Comparison of ENCODE assay signal across 3 cellular contexts in the genomic region with DNA sequence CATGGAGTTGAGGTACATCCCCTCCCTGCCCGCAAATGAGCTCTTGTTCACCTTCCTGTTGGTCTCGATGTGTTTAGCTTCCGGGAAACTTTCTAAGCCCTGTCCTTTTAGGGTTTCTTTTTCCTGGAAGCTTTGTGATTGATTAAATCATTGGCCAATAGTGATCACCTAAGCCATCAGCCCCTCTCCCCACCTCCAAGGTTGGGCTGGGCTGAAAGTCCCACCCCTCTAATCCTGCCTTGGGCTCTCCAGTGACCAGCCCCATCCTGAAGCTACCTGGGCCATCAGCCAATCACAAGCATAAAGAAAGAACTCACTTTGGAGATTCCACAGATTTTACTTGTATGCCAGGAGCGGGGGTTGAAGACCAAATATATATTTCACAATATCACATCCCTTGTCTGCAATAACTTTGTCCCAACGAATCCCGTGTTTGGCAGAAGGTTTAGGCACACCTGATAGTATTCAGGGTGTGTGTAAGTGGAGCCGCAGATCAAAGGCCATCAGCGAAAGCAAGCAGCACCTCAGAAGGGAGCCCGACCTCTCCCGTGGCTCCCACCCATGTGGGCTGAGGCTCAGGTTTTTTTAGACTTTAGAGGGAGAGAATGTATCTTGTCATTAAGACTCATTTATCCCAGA.
A peak's percentile ranks its signal among the peaks of the same experiment; 100 is the strongest.
TF ChIP-seq lines count a peak whose summit lies in the region.

No MANE protein-coding gene starts in this region.

TF ChIP-seq in A549, 52 proteins besides CTCF, POLR2A, EP300 and RAD21:
- TF ChIP-seq, protein P1, sequence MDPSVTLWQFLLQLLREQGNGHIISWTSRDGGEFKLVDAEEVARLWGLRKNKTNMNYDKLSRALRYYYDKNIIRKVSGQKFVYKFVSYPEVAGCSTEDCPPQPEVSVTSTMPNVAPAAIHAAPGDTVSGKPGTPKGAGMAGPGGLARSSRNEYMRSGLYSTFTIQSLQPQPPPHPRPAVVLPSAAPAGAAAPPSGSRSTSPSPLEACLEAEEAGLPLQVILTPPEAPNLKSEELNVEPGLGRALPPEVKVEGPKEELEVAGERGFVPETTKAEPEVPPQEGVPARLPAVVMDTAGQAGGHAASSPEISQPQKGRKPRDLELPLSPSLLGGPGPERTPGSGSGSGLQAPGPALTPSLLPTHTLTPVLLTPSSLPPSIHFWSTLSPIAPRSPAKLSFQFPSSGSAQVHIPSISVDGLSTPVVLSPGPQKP (IDR thresholded peaks at IDR 0.05; ENCODE audit: low read depth, low read length) = no peak
- TF ChIP-seq, protein P2, sequence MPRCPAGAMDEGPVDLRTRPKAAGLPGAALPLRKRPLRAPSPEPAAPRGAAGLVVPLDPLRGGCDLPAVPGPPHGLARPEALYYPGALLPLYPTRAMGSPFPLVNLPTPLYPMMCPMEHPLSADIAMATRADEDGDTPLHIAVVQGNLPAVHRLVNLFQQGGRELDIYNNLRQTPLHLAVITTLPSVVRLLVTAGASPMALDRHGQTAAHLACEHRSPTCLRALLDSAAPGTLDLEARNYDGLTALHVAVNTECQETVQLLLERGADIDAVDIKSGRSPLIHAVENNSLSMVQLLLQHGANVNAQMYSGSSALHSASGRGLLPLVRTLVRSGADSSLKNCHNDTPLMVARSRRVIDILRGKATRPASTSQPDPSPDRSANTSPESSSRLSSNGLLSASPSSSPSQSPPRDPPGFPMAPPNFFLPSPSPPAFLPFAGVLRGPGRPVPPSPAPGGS (IDR thresholded peaks at IDR 0.05) = no peak
- no peak for TF ChIP-seq CBX8 (IDR thresholded peaks at IDR 0.05)
- TF ChIP-seq RNF2 (IDR thresholded peaks at IDR 0.05; ENCODE audit: borderline replicate concordance, low read depth) = no peak
- TF ChIP-seq POLR2AphosphoS2 (conservative IDR thresholded peaks at IDR 0.05; ENCODE audit: low read length) = no peak

TF ChIP-seq in GM23338, 12 proteins besides CTCF, POLR2A, EP300 and RAD21:
- TF ChIP-seq, protein P3, sequence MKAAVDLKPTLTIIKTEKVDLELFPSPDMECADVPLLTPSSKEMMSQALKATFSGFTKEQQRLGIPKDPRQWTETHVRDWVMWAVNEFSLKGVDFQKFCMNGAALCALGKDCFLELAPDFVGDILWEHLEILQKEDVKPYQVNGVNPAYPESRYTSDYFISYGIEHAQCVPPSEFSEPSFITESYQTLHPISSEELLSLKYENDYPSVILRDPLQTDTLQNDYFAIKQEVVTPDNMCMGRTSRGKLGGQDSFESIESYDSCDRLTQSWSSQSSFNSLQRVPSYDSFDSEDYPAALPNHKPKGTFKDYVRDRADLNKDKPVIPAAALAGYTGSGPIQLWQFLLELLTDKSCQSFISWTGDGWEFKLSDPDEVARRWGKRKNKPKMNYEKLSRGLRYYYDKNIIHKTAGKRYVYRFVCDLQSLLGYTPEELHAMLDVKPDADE (IDR thresholded peaks at IDR 0.05) = no peak
- TF ChIP-seq EZH2phosphoT487 (IDR thresholded peaks at IDR 0.05; ENCODE audit: unreplicated experiment) (no peak), JUNB (IDR thresholded peaks at IDR 0.05; ENCODE audit: unreplicated experiment) (no peak), STAT1 (IDR thresholded peaks at IDR 0.05; ENCODE audit: unreplicated experiment) (no peak), NANOG (IDR thresholded peaks at IDR 0.05; ENCODE audit: borderline replicate concordance) (no peak), POLR2AphosphoS5 (IDR thresholded peaks at IDR 0.05; ENCODE audit: low read depth) (no peak)
- TF ChIP-seq, protein P4, sequence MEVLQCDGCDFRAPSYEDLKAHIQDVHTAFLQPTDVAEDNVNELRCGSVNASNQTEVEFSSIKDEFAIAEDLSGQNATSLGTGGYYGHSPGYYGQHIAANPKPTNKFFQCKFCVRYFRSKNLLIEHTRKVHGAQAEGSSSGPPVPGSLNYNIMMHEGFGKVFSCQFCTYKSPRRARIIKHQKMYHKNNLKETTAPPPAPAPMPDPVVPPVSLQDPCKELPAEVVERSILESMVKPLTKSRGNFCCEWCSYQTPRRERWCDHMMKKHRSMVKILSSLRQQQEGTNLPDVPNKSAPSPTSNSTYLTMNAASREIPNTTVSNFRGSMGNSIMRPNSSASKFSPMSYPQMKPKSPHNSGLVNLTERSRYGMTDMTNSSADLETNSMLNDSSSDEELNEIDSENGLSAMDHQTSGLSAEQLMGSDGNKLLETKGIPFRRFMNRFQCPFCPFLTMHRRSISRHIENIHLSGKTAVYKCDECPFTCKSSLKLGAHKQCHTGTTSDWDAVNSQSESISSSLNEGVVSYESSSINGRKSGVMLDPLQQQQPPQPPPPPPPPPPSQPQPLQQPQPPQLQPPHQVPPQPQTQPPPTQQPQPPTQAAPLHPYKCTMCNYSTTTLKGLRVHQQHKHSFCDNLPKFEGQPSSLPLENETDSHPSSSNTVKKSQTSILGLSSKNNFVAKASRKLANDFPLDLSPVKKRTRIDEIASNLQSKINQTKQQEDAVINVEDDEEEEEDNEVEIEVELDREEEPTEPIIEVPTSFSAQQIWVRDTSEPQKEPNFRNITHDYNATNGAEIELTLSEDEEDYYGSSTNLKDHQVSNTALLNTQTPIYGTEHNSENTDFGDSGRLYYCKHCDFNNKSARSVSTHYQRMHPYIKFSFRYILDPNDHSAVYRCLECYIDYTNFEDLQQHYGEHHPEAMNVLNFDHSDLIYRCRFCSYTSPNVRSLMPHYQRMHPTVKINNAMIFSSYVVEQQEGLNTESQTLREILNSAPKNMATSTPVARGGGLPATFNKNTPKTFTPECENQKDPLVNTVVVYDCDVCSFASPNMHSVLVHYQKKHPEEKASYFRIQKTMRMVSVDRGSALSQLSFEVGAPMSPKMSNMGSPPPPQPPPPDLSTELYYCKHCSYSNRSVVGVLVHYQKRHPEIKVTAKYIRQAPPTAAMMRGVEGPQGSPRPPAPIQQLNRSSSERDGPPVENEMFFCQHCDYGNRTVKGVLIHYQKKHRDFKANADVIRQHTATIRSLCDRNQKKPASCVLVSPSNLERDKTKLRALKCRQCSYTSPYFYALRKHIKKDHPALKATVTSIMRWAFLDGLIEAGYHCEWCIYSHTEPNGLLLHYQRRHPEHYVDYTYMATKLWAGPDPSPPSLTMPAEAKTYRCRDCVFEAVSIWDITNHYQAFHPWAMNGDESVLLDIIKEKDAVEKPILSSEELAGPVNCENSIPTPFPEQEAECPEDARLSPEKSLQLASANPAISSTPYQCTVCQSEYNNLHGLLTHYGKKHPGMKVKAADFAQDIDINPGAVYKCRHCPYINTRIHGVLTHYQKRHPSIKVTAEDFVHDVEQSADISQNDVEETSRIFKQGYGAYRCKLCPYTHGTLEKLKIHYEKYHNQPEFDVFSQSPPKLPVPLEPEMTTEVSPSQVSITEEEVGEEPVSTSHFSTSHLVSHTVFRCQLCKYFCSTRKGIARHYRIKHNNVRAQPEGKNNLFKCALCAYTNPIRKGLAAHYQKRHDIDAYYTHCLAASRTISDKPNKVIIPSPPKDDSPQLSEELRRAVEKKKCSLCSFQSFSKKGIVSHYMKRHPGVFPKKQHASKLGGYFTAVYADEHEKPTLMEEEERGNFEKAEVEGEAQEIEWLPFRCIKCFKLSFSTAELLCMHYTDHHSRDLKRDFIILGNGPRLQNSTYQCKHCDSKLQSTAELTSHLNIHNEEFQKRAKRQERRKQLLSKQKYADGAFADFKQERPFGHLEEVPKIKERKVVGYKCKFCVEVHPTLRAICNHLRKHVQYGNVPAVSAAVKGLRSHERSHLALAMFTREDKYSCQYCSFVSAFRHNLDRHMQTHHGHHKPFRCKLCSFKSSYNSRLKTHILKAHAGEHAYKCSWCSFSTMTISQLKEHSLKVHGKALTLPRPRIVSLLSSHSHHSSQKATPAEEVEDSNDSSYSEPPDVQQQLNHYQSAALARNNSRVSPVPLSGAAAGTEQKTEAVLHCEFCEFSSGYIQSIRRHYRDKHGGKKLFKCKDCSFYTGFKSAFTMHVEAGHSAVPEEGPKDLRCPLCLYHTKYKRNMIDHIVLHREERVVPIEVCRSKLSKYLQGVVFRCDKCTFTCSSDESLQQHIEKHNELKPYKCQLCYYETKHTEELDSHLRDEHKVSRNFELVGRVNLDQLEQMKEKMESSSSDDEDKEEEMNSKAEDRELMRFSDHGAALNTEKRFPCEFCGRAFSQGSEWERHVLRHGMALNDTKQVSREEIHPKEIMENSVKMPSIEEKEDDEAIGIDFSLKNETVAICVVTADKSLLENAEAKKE (CRISPR knock-in tag; IDR thresholded peaks at IDR 0.05) = no peak

TF ChIP-seq in liver, 16 proteins besides CTCF, POLR2A, EP300 and RAD21:
- TF ChIP-seq JUND (IDR thresholded peaks at IDR 0.05) (peak in 1 of 2 donors; percentile 64), HNF4A (conservative IDR thresholded peaks at IDR 0.05) (peak; percentile 63 to 92), SP1 (IDR thresholded peaks at IDR 0.05) (peak; percentile 39), FOXA2 (IDR thresholded peaks at IDR 0.05) (peak; percentile 43), HNF4G (IDR thresholded peaks at IDR 0.05) (no peak), GABPA (IDR thresholded peaks at IDR 0.05 in 1 of 2, conservative IDR thresholded peaks at IDR 0.05 in 1 of 2) (peak in 1 of 2 donors; percentile 22), EGR1 (IDR thresholded peaks at IDR 0.05; ENCODE audit: low read depth in 2 of 2) (peak in 1 of 2 donors; percentile 91), NR2F2 (IDR thresholded peaks at IDR 0.05) (no peak), TAF1 (conservative IDR thresholded peaks at IDR 0.05) (no peak), FOXA1 (IDR thresholded peaks at IDR 0.05) (no peak), YY1 (IDR thresholded peaks at IDR 0.05) (peak; percentile 58), RXRA (IDR thresholded peaks at IDR 0.05) (peak in 1 of 2 donors; percentile 87)
- TF ChIP-seq, protein P5, sequence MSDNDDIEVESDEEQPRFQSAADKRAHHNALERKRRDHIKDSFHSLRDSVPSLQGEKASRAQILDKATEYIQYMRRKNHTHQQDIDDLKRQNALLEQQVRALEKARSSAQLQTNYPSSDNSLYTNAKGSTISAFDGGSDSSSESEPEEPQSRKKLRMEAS (IDR thresholded peaks at IDR 0.05) = peak; percentile 97
- TF ChIP-seq, protein P6, sequence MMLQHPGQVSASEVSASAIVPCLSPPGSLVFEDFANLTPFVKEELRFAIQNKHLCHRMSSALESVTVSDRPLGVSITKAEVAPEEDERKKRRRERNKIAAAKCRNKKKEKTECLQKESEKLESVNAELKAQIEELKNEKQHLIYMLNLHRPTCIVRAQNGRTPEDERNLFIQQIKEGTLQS (IDR thresholded peaks at IDR 0.05) = peak; percentile 64
- TF ChIP-seq, protein P7, sequence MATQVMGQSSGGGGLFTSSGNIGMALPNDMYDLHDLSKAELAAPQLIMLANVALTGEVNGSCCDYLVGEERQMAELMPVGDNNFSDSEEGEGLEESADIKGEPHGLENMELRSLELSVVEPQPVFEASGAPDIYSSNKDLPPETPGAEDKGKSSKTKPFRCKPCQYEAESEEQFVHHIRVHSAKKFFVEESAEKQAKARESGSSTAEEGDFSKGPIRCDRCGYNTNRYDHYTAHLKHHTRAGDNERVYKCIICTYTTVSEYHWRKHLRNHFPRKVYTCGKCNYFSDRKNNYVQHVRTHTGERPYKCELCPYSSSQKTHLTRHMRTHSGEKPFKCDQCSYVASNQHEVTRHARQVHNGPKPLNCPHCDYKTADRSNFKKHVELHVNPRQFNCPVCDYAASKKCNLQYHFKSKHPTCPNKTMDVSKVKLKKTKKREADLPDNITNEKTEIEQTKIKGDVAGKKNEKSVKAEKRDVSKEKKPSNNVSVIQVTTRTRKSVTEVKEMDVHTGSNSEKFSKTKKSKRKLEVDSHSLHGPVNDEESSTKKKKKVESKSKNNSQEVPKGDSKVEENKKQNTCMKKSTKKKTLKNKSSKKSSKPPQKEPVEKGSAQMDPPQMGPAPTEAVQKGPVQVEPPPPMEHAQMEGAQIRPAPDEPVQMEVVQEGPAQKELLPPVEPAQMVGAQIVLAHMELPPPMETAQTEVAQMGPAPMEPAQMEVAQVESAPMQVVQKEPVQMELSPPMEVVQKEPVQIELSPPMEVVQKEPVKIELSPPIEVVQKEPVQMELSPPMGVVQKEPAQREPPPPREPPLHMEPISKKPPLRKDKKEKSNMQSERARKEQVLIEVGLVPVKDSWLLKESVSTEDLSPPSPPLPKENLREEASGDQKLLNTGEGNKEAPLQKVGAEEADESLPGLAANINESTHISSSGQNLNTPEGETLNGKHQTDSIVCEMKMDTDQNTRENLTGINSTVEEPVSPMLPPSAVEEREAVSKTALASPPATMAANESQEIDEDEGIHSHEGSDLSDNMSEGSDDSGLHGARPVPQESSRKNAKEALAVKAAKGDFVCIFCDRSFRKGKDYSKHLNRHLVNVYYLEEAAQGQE (IDR thresholded peaks at IDR 0.05) = peak; percentile 43
- TF ChIP-seq, protein P8, sequence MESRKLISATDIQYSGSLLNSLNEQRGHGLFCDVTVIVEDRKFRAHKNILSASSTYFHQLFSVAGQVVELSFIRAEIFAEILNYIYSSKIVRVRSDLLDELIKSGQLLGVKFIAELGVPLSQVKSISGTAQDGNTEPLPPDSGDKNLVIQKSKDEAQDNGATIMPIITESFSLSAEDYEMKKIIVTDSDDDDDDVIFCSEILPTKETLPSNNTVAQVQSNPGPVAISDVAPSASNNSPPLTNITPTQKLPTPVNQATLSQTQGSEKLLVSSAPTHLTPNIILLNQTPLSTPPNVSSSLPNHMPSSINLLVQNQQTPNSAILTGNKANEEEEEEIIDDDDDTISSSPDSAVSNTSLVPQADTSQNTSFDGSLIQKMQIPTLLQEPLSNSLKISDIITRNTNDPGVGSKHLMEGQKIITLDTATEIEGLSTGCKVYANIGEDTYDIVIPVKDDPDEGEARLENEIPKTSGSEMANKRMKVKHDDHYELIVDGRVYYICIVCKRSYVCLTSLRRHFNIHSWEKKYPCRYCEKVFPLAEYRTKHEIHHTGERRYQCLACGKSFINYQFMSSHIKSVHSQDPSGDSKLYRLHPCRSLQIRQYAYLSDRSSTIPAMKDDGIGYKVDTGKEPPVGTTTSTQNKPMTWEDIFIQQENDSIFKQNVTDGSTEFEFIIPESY (IDR thresholded peaks at IDR 0.05) = no peak
